In the genomic region with DNA sequence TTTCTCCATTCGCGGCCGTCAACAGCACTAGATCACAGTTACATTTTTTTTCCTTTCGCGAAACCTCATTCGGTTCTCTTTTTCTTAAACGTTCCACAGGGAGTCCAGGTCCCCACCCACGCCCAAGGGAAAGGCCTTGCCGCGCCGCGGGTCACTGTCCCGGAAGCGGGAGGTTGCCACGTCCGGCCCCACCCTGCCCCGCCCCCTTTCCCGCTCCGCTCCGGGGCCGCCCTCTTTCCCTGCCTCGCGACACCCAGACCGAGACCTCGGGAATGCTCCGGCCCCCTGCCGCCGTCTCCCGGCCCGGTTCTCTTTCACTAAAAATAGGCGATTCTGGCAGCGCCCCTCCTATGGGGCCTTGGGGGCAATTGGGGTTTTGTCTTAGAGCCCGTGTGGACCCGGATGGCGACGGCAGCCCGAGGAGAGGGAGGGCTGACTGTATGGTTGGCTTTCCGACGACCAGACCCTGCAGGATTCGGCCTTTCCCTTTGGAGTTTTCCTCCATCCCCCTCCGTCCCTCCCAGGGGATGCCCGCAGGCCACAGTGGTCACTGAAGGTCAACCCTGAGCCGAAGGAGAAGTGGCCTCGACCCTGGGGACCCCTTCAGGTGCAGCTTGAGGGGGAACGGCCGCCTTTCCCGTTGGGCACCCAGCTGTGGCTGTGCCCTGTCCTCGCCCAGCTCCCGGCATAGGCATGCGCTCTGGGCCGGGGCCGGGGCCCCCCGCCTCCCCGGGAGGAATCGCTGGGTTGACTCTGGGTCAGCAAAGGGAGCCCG, we compare ENCODE assay signal across 8 cellular contexts. TPM values are rescaled to one million over a fixed set of nuclear protein-coding genes. Genes with fewer than 3 reads are reported as not detected.
DNase-seq lines count a peak whose midpoint lies in the region; ATAC-seq and TF ChIP-seq lines count a peak whose summit lies in the region.

No MANE protein-coding gene starts in this region.

- H3K27ac ChIP-seq in SK-N-MC: peak overlapping the region; percentile 99

- peaks cover 90% of the 10 kb centered on the region for H3K4me1 Mint-ChIP-seq in brain

- peak overlapping the region; percentile 99 for H3K9ac ChIP-seq in SK-N-MC (ENCODE audit: insufficient read length)

- H3K36me3 ChIP-seq in SK-N-MC (ENCODE audit: insufficient read depth, low read length): peaks cover 47% of the 10 kb centered on the region

- peak overlapping the region; percentile 88 to 96 (median 92) for H3K4me3 Mint-ChIP-seq in brain

- no peak for DNase-seq in GM12864 (ENCODE audit: low read depth)
- no peak for DNase-seq in SK-N-MC (ENCODE audit: low read depth, low spot score)
- peak; percentile 88 for DNase-seq in iPS-NIHi7 (ENCODE audit: extremely low spot score)
- peak; percentile 69 to 86 for DNase-seq in stimulated activated CD4-positive, alpha-beta T cell treated with anti-CD3 and anti-CD28 coated beads, Interleukin-12 subunit alpha, Interleukin-12 subunit beta, amount 100 ng/mL, for 24 hours (ENCODE audit: low read depth in 2 of 2)
- DNase-seq in NCI-H2171 treated with DMSO at 0.1 percent for 48 hours (lab: John Stamatoyannopoulos, UW): no peak
- no peak for DNase-seq in SIG-M5 treated with dmso at 0.1 percent for 504 hours (lab: John Stamatoyannopoulos, UW; ENCODE audit: unreplicated experiment)

- no peaks in the 10 kb centered on the region for H3K9me3 ChIP-seq in SK-N-MC (ENCODE audit: low read depth, low read length)

- H3K36me3 Mint-ChIP-seq in brain: peaks cover 40% of the 10 kb centered on the region

- H3K27me3 Mint-ChIP-seq in brain: peaks cover 25% of the 10 kb centered on the region

- H3K9me3 Mint-ChIP-seq in brain: no peaks in the 10 kb centered on the region

- H3K27ac Mint-ChIP-seq in brain: peak overlapping the region; percentile 99 to 100 (median 99)

- H3K4me3 ChIP-seq in GM12864 (ENCODE audit: low read depth, low read length): peak overlapping the region; percentile 91
- peak overlapping the region; percentile 98 for H3K4me3 ChIP-seq in SK-N-MC

- TF ChIP-seq CTCF in GM12864 (IDR thresholded peaks at IDR 0.05; ENCODE audit: low read depth, low read length, missing control alignments): no peak
- no peak for TF ChIP-seq CTCF in brain (conservative IDR thresholded peaks at IDR 0.05)

- peak; percentile 42 for ATAC-seq in HG02870 (IDR thresholded peaks at IDR 0.05; ENCODE audit: unreplicated experiment)

RNA-seq across cellular contexts. Expression of gene RACK1, which starts 2.8 kb away (rescaled TPM):
- 2,812 TPM for polyA plus RNA-seq in brain (ENCODE audit: insufficient read depth, low read depth, low replicate concordance)

RNA-seq across cellular contexts. Expression of gene TRIM52, which starts 14.5 kb away (rescaled TPM):
- polyA plus RNA-seq in brain (ENCODE audit: insufficient read depth, low read depth, low replicate concordance): 3.1 TPM

RNA-seq across cellular contexts. Expression of gene TRIM41, which starts 23.4 kb away (rescaled TPM):
- 33.0 TPM for polyA plus RNA-seq in brain (ENCODE audit: insufficient read depth, low read depth, low replicate concordance)

RNA-seq across cellular contexts. Expression of gene TRIM7, which starts 41.5 kb away (rescaled TPM):
- 0.22 TPM for polyA plus RNA-seq in brain (ENCODE audit: insufficient read depth, low read depth, low replicate concordance)

Comparison
In these comparisons a context has a peak if more than half of its experiments do, and no peak if none do; other contexts are left out.
1. DNase-seq: peak in iPS-NIHi7 (single experiment) and stimulated activated CD4-positive, alpha-beta T cell treated with anti-CD3 and anti-CD28 coated beads, Interleukin-12 subunit alpha, Interleukin-12 subunit beta, amount 100 ng/mL, for 24 hours (2 of 2); none in GM12864 (single experiment), SK-N-MC (single experiment), NCI-H2171 treated with DMSO at 0.1 percent for 48 hours (single experiment) and SIG-M5 treated with dmso at 0.1 percent for 504 hours (single experiment).